Comparison of ENCODE assay signal across 26 cellular contexts in the genomic region with DNA sequence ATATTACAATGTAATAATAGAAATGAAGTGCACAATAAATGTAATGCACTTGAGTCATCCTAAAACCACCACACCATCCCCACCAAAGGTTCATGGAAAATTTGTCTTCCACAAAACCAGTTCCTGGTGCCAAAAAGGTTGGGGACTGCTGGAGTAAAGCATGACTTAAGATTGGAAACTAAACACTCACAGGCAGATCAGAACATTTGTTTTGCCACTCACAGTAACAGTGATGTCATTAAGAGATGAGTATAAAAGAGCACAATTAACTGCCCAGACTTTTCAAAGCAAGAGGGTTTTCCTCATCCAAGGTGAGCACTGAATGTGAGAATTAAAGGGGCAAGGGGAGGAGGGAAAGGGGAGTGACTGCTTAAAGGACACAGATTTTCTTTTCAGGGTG. TPM values are rescaled to one million over a fixed set of nuclear protein-coding genes. Genes with fewer than 3 reads are reported as not detected.
A peak's percentile ranks its signal among the peaks of the same experiment; 100 is the strongest.
DNase-seq lines count a peak whose midpoint lies in the region; ATAC-seq and TF ChIP-seq lines count a peak whose summit lies in the region.
"Had no signal": no experiment of that assay in that cellular context is flagged by ENCODE, and none has a peak within 500 bp of the region (broad histone marks: within the 10 kb centered on the region; RNA-seq: fewer than 3 reads in every experiment).

No MANE protein-coding gene starts in this region.

- no peaks in the 10 kb centered on the region for H3K9me3 ChIP-seq in PC-3 (ENCODE audit: low read length)
- no peaks in the 10 kb centered on the region for H3K9me3 ChIP-seq in osteoblast (ENCODE audit: low read depth, low read length)
- H3K9me3 ChIP-seq: HAP-1, heart right ventricle, MG63 had no signal

- DNase-seq in EH (ENCODE audit: low read depth) (peak; percentile 68), PC-3 (peak; percentile 43), chondrocyte (ENCODE audit: low spot score) (no peak), osteoblast (ENCODE audit: insufficient read length, low spot score, missing footprints) (no peak), Kasumi-1 (lab: John Stamatoyannopoulos, UW) (no peak), endothelial cell (ENCODE audit: low spot score) (no peak), mesothelial cell of epicardium (ENCODE audit: low spot score in 2 of 2, unreplicated experiment in 2 of 2) (no peak)
- DNase-seq: activated CD4-positive, alpha-beta T cell treated with anti-CD3 and anti-CD28 coated beads for 36 hours; activated naive CD4-positive, alpha-beta T cell; activated T-cell treated with anti-CD3 and anti-CD28 coated beads, Interleukin-2, amount 50 U/mL, for 24 hours; amygdala; Calu3; central memory CD4-positive, alpha-beta T cell; heart right ventricle; left colon; MG63; NCI-H1417; NCI-H2171; NCI-H524; small intestine; stimulated activated CD4-positive, alpha-beta T cell treated with anti-CD3 and anti-CD28 coated beads, Interleukin-1b, Interleukin-23, amount 100 ng/mL, for 48 hours had no signal

- H3K4me1 ChIP-seq in PC-3 (ENCODE audit: insufficient read depth, low read length) (peaks cover 28% of the 10 kb centered on the region), osteoblast (ENCODE audit: insufficient read depth, low read length) (peaks cover 30% of the 10 kb centered on the region)

- H3K79me2 ChIP-seq in PC-3 (ENCODE audit: low read length) (no peaks in the 10 kb centered on the region), osteoblast (ENCODE audit: insufficient read depth, low read length) (no peaks in the 10 kb centered on the region)

- H3K4me1 Mint-ChIP-seq in chondrocyte (ENCODE audit: low read depth) (peaks cover 50% of the 10 kb centered on the region), endothelial cell (ENCODE audit: unreplicated experiment) (peaks cover 3% of the 10 kb centered on the region), mesothelial cell of epicardium (peaks cover 6% of the 10 kb centered on the region)

- intact Hi-C loops in PC-3 (cut with micrococcal nuclease), result no loop called here

- H3K27me3 ChIP-seq in PC-3 (ENCODE audit: low read length) (no peaks in the 10 kb centered on the region), osteoblast (ENCODE audit: insufficient read depth, low read length) (no peaks in the 10 kb centered on the region)
- H3K27me3 ChIP-seq: MG63 had no signal

- H3K27ac Mint-ChIP-seq in chondrocyte (ENCODE audit: unreplicated experiment), result peak overlapping the region; percentile 93
- no peak overlapping the region for H3K27ac Mint-ChIP-seq in endothelial cell (ENCODE audit: unreplicated experiment)
- no peak overlapping the region for H3K27ac Mint-ChIP-seq in mesothelial cell of epicardium
- H3K27ac Mint-ChIP-seq: activated CD4-positive, alpha-beta T cell treated with anti-CD3 and anti-CD28 coated beads for 36 hours; activated T-cell treated with anti-CD3 and anti-CD28 coated beads, Interleukin-2, amount 50 U/mL, for 24 hours; CD14-positive monocyte; IgD-negative memory B cell; T-helper 1 cell treated with Interleukin-12 subunit alpha and Interleukin-12 subunit beta and Interleukin-4 antibody, amounts not matched to agents 30 μg/mL and 1 μg/mL, for 36 hours had no signal

- H3K4me3 ChIP-seq in PC-3 (ENCODE audit: low read length) (no peak overlapping the region), osteoblast (ENCODE audit: insufficient read depth, low read length) (no peak overlapping the region)
- H3K4me3 ChIP-seq: HAP-1, heart right ventricle, MG63 had no signal

- H3K4me2 ChIP-seq in PC-3 (ENCODE audit: low read length) (no peak overlapping the region), osteoblast (ENCODE audit: insufficient read depth, low read length) (no peak overlapping the region)

- H3K9me2 ChIP-seq in PC-3 (replicated peaks; ENCODE audit: low read length), result no peaks in the 10 kb centered on the region

- CTCF ChIA-PET in PC-3 (lab: Charles Lee), result no interaction called here

- ATAC-seq in PC-3, result no peak
- ATAC-seq: activated CD4-positive, alpha-beta T cell treated with anti-CD3 and anti-CD28 coated beads for 36 hours; heart right ventricle; left colon; Panc1 had no signal

- H3K27me3 Mint-ChIP-seq in chondrocyte (ENCODE audit: low read depth), result no peaks in the 10 kb centered on the region
- H3K27me3 Mint-ChIP-seq in endothelial cell (ENCODE audit: unreplicated experiment), result no peaks in the 10 kb centered on the region
- H3K27me3 Mint-ChIP-seq in mesothelial cell of epicardium (ENCODE audit: low read depth), result no peaks in the 10 kb centered on the region
- H3K27me3 Mint-ChIP-seq: activated CD4-positive, alpha-beta T cell treated with anti-CD3 and anti-CD28 coated beads for 36 hours had no signal

- BruUV-seq in PC-3 (replicated peaks; lab: Mats Ljungman, UMichigan), result no TSS peak

- no peaks in the 10 kb centered on the region for H3K36me3 ChIP-seq in PC-3 (ENCODE audit: low read depth, low read length)
- peaks cover 19% of the 10 kb centered on the region for H3K36me3 ChIP-seq in osteoblast (ENCODE audit: insufficient read depth, low read length)

- H3K27ac ChIP-seq in PC-3 (ENCODE audit: low read length) (no peak overlapping the region), osteoblast (ENCODE audit: low read depth, low read length) (peak overlapping the region; percentile 71)
- H3K27ac ChIP-seq: heart right ventricle had no signal

- H3K36me3 Mint-ChIP-seq in chondrocyte (ENCODE audit: low read depth) (peaks cover 21% of the 10 kb centered on the region), endothelial cell (ENCODE audit: low read depth, unreplicated experiment) (peaks cover 2% of the 10 kb centered on the region), mesothelial cell of epicardium (peaks cover 19% of the 10 kb centered on the region)

- no peak overlapping the region for H3K9ac ChIP-seq in PC-3 (ENCODE audit: low read length)

- H3K9me3 Mint-ChIP-seq in chondrocyte (ENCODE audit: low read depth) (no peaks in the 10 kb centered on the region), endothelial cell (ENCODE audit: unreplicated experiment) (no peaks in the 10 kb centered on the region), mesothelial cell of epicardium (peaks cover 4% of the 10 kb centered on the region)
- H3K9me3 Mint-ChIP-seq: activated T-cell treated with anti-CD3 and anti-CD28 coated beads, Interleukin-2, amount 50 U/mL, for 24 hours; IgD-negative memory B cell; T-helper 1 cell treated with Interleukin-12 subunit alpha and Interleukin-12 subunit beta and Interleukin-4 antibody, amounts not matched to agents 30 μg/mL and 1 μg/mL, for 36 hours had no signal

- no peaks in the 10 kb centered on the region for H3F3A ChIP-seq in PC-3 (ENCODE audit: low read length, unreplicated experiment)

- POLR2A ChIA-PET in PC-3 (lab: Charles Lee; ENCODE audit: unreplicated experiment), result no interaction called here

- no peak overlapping the region for H3K4me3 Mint-ChIP-seq in chondrocyte (ENCODE audit: unreplicated experiment)
- H3K4me3 Mint-ChIP-seq in endothelial cell (ENCODE audit: unreplicated experiment), result no peak overlapping the region
- H3K4me3 Mint-ChIP-seq in mesothelial cell of epicardium, result no peak overlapping the region
- H3K4me3 Mint-ChIP-seq: activated CD4-positive, alpha-beta T cell treated with anti-CD3 and anti-CD28 coated beads for 36 hours; activated T-cell treated with anti-CD3 and anti-CD28 coated beads, Interleukin-2, amount 50 U/mL, for 24 hours; CD14-positive monocyte; IgD-negative memory B cell; T-helper 1 cell treated with Interleukin-12 subunit alpha and Interleukin-12 subunit beta and Interleukin-4 antibody, amounts not matched to agents 30 μg/mL and 1 μg/mL, for 36 hours had no signal

- H4K20me1 ChIP-seq in PC-3 (ENCODE audit: low read length) (no peaks in the 10 kb centered on the region), osteoblast (ENCODE audit: insufficient read depth, low read length) (no peaks in the 10 kb centered on the region)

- H2AFZ ChIP-seq in PC-3 (ENCODE audit: low read length), result no peak overlapping the region
- H2AFZ ChIP-seq in osteoblast (ENCODE audit: low read length), result no peak overlapping the region

- TF ChIP-seq CTCF in PC-3 (conservative IDR thresholded peaks at IDR 0.05; ENCODE audit: low read depth, low read length) (no peak), chondrocyte (IDR thresholded peaks at IDR 0.05) (no peak), osteoblast (IDR thresholded peaks at IDR 0.05; ENCODE audit: extremely low read depth, low read depth, low read length) (no peak), endothelial cell (IDR thresholded peaks at IDR 0.05; ENCODE audit: unreplicated experiment) (no peak), mesothelial cell of epicardium (IDR thresholded peaks at IDR 0.05; ENCODE audit: unreplicated experiment) (no peak)

RNA-seq across cellular contexts. Expression of gene MAP7D3, which starts 35.6 kb away (rescaled TPM):
- 0.40 and 0.69 TPM in 2 replicates for total RNA-seq in PC-3 (2014; rRNA removed)
- 48.2 to 52.7 TPM (median 50.8 TPM) in 3 replicates for total RNA-seq in chondrocyte
- 19.2 and 23.6 TPM in 2 replicates for total RNA-seq in osteoblast
- total RNA-seq in endothelial cell (ENCODE audit: unreplicated experiment), result 6.6 TPM
- total RNA-seq in mesothelial cell of epicardium, result 10.3 to 10.6 TPM (median 10.4 TPM) in 3 replicates

Comparison
In these comparisons a context has a peak if more than half of its experiments do, and no peak if none do; other contexts are left out.
1. DNase-seq: peak in EH (single experiment) and PC-3 (single experiment); none in chondrocyte (single experiment), osteoblast (single experiment), Kasumi-1 (0 of 2), endothelial cell (single experiment) and mesothelial cell of epicardium (0 of 2).